1 cellular context compared by ENCODE assay signal in the genomic region with DNA sequence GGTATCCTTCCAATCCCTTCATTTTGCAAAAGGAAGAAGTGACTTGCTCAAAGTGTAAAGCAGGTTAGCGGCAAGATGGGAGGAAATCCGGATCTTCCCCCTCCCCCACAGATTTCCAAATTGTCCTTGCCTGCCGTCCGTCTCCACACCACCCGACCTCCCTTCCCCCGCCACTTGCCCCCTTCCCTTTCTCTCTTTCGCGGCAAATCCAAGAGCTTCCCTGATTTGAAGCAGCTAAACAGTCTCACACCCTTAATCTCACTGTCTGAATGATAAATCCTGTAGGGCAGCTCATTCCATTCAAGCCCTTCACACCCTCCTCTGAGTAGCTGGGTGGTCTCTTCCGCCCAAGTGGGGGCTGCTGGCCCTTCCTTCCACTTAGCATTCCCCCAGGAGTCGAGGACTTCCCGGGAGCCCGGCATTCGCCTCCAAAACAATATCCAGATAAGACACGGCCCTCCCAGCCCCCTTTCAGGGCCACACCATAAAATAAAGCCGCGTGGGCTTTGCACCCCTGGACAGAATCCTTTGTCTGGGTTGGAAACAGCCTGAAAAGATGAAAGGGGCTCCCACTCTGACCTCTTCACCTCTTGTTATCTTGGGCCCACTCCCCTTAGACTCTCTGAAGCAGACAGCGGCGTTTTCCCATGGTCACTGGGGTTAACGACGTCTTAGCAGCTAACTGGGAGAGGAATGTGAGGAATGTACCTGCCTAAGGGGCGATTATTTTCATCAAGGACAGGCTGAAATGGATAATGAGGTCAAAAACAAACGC.
TF ChIP-seq lines count a peak whose summit lies in the region.

No MANE protein-coding gene starts in this region.

TF ChIP-seq in HepG2, 621 proteins besides CTCF, POLR2A, EP300 and RAD21 (continued from another document):
- TF ChIP-seq, protein P1, sequence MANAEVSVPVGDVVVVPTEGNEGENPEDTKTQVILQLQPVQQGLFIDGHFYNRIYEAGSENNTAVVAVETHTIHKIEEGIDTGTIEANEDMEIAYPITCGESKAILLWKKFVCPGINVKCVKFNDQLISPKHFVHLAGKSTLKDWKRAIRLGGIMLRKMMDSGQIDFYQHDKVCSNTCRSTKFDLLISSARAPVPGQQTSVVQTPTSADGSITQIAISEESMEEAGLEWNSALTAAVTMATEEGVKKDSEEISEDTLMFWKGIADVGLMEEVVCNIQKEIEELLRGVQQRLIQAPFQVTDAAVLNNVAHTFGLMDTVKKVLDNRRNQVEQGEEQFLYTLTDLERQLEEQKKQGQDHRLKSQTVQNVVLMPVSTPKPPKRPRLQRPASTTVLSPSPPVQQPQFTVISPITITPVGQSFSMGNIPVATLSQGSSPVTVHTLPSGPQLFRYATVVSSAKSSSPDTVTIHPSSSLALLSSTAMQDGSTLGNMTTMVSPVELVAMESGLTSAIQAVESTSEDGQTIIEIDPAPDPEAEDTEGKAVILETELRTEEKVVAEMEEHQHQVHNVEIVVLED (CRISPR knock-in tag; IDR thresholded peaks at IDR 0.05; ENCODE audit: borderline replicate concordance): no peak
- TF ChIP-seq HDAC6 (IDR thresholded peaks at IDR 0.05; ENCODE audit: low read depth, low read length) (no peak), ZSCAN30 (CRISPR knock-in tag; IDR thresholded peaks at IDR 0.05) (no peak), FOXK2 (IDR thresholded peaks at IDR 0.05) (no peak), KAT7 (CRISPR knock-in tag; IDR thresholded peaks at IDR 0.05; ENCODE audit: borderline replicate concordance) (no peak), ZNF260 (CRISPR knock-in tag; IDR thresholded peaks at IDR 0.05; ENCODE audit: borderline replicate concordance, low read depth) (no peak), ZNF333 (CRISPR knock-in tag; IDR thresholded peaks at IDR 0.05; ENCODE audit: borderline replicate concordance) (no peak), SNRNP70 (IDR thresholded peaks at IDR 0.05; ENCODE audit: low read depth, low read length) (no peak), HNF4G (IDR thresholded peaks at IDR 0.05; ENCODE audit: borderline replicate concordance, low read depth, low read length) (peak; percentile 47; the same call in 1 of the 2 replicates), HNF4G (CRISPR knock-in tag; IDR thresholded peaks at IDR 0.05; ENCODE audit: borderline replicate concordance, low read depth) (0 out of 2 replicates have a peak, but pooled peaks have one; percentile 47), ZFX (CRISPR knock-in tag; IDR thresholded peaks at IDR 0.05; ENCODE audit: low read depth) (no peak; the same call in none of the 2 replicates), ARNT (IDR thresholded peaks at IDR 0.05) (no peak), REL (CRISPR knock-in tag; conservative IDR thresholded peaks at IDR 0.05) (no peak), CEBPB (IDR thresholded peaks at IDR 0.05; ENCODE audit: borderline replicate concordance, low read depth, low read length) (no peak), EED (CRISPR knock-in tag; IDR thresholded peaks at IDR 0.05) (no peak), SP140L (CRISPR knock-in tag; IDR thresholded peaks at IDR 0.05; ENCODE audit: borderline replicate concordance) (no peak), CC2D1A (CRISPR knock-in tag; IDR thresholded peaks at IDR 0.05) (no peak), NPAS2 (CRISPR knock-in tag; IDR thresholded peaks at IDR 0.05; ENCODE audit: borderline replicate concordance) (no peak), ZNF10 (CRISPR knock-in tag; IDR thresholded peaks at IDR 0.05; ENCODE audit: borderline replicate concordance, low read depth) (no peak), TRIM24 (CRISPR knock-in tag; IDR thresholded peaks at IDR 0.05) (no peak), POLR2G (IDR thresholded peaks at IDR 0.05; ENCODE audit: low read depth, low read length) (no peak), ZNF782 (CRISPR knock-in tag; IDR thresholded peaks at IDR 0.05; ENCODE audit: borderline replicate concordance) (peak; percentile 31; the same call in 1 of the 2 replicates), ZBTB7A (CRISPR knock-in tag; IDR thresholded peaks at IDR 0.05) (0 out of 2 replicates have a peak, but pooled peaks have one; percentile 78), LCORL (IDR thresholded peaks at IDR 0.05) (no peak), LCORL (CRISPR knock-in tag; IDR thresholded peaks at IDR 0.05) (peak; percentile 24; the same call in 1 of the 2 replicates), RFX5 (IDR thresholded peaks at IDR 0.05; ENCODE audit: low read depth, low read length) (no peak), KDM5B (CRISPR knock-in tag; IDR thresholded peaks at IDR 0.05; ENCODE audit: borderline replicate concordance) (peak; percentile 25; the same call in 1 of the 2 replicates), MIER3 (CRISPR knock-in tag; IDR thresholded peaks at IDR 0.05; ENCODE audit: borderline replicate concordance) (no peak), HNRNPLL (IDR thresholded peaks at IDR 0.05; ENCODE audit: low read depth, low read length, poor library complexity, severe bottlenecking) (no peak)
- TF ChIP-seq, protein P2, sequence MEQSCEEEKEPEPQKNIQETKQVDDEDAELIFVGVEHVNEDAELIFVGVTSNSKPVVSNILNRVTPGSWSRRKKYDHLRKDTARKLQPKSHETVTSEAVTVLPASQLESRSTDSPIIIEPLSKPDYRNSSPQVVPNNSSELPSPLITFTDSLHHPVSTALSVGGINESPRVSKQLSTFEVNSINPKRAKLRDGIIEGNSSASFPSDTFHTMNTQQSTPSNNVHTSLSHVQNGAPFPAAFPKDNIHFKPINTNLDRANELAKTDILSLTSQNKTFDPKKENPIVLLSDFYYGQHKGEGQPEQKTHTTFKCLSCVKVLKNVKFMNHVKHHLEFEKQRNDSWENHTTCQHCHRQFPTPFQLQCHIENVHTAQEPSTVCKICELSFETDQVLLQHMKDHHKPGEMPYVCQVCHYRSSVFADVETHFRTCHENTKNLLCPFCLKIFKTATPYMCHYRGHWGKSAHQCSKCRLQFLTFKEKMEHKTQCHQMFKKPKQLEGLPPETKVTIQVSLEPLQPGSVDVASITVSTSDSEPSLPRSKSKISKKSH (CRISPR knock-in tag; IDR thresholded peaks at IDR 0.05; ENCODE audit: borderline replicate concordance): no peak
- TF ChIP-seq, protein P3, sequence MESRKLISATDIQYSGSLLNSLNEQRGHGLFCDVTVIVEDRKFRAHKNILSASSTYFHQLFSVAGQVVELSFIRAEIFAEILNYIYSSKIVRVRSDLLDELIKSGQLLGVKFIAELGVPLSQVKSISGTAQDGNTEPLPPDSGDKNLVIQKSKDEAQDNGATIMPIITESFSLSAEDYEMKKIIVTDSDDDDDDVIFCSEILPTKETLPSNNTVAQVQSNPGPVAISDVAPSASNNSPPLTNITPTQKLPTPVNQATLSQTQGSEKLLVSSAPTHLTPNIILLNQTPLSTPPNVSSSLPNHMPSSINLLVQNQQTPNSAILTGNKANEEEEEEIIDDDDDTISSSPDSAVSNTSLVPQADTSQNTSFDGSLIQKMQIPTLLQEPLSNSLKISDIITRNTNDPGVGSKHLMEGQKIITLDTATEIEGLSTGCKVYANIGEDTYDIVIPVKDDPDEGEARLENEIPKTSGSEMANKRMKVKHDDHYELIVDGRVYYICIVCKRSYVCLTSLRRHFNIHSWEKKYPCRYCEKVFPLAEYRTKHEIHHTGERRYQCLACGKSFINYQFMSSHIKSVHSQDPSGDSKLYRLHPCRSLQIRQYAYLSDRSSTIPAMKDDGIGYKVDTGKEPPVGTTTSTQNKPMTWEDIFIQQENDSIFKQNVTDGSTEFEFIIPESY (CRISPR knock-in tag; IDR thresholded peaks at IDR 0.05): no peak
- TF ChIP-seq, protein P4, sequence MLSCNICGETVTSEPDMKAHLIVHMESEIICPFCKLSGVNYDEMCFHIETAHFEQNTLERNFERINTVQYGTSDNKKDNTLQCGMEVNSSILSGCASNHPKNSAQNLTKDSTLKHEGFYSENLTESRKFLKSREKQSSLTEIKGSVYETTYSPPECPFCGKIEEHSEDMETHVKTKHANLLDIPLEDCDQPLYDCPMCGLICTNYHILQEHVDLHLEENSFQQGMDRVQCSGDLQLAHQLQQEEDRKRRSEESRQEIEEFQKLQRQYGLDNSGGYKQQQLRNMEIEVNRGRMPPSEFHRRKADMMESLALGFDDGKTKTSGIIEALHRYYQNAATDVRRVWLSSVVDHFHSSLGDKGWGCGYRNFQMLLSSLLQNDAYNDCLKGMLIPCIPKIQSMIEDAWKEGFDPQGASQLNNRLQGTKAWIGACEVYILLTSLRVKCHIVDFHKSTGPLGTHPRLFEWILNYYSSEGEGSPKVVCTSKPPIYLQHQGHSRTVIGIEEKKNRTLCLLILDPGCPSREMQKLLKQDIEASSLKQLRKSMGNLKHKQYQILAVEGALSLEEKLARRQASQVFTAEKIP (CRISPR knock-in tag; IDR thresholded peaks at IDR 0.05; ENCODE audit: borderline replicate concordance): no peak
- TF ChIP-seq, protein P5, sequence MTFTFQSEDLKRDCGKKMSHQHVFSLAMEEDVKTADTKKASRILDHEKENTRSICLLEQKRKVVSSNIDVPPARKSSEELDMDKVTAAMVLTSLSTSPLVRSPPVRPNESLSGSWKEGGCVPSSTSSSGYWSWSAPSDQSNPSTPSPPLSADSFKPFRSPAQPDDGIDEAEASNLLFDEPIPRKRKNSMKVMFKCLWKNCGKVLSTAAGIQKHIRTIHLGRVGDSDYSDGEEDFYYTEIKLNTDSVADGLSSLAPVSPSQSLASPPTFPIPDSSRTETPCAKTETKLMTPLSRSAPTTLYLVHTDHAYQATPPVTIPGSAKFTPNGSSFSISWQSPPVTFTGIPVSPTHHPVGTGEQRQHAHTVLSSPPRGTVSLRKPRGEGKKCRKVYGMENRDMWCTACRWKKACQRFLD (CRISPR knock-in tag; IDR thresholded peaks at IDR 0.05; ENCODE audit: borderline replicate concordance): peak; percentile 82; the same call in 1 of the 2 replicates
- TF ChIP-seq, protein P6, sequence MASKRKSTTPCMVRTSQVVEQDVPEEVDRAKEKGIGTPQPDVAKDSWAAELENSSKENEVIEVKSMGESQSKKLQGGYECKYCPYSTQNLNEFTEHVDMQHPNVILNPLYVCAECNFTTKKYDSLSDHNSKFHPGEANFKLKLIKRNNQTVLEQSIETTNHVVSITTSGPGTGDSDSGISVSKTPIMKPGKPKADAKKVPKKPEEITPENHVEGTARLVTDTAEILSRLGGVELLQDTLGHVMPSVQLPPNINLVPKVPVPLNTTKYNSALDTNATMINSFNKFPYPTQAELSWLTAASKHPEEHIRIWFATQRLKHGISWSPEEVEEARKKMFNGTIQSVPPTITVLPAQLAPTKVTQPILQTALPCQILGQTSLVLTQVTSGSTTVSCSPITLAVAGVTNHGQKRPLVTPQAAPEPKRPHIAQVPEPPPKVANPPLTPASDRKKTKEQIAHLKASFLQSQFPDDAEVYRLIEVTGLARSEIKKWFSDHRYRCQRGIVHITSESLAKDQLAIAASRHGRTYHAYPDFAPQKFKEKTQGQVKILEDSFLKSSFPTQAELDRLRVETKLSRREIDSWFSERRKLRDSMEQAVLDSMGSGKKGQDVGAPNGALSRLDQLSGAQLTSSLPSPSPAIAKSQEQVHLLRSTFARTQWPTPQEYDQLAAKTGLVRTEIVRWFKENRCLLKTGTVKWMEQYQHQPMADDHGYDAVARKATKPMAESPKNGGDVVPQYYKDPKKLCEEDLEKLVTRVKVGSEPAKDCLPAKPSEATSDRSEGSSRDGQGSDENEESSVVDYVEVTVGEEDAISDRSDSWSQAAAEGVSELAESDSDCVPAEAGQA (IDR thresholded peaks at IDR 0.05; ENCODE audit: low read depth): no peak
- TF ChIP-seq, protein P6 (CRISPR knock-in tag; IDR thresholded peaks at IDR 0.05; ENCODE audit: borderline replicate concordance): no peak
